In genomic region chr6:111492499-111492898, GRCh38 we compare ENCODE assay signal across 27 cellular contexts.
"Had no signal": no experiment of that assay in that cellular context is flagged by ENCODE, and none has a peak within 500 bp of the region (broad histone marks: within the 10 kb centered on the region; RNA-seq: fewer than 3 reads in every experiment).

No MANE protein-coding gene starts in this region.

- H3K4me1 ChIP-seq: upper lobe of right lung, uterus, vagina had no signal

- H3K9me3 ChIP-seq: stomach, suprapubic skin, testis, thoracic aorta, thyroid gland, tibial artery, tibial nerve, transverse colon, upper lobe of left lung, upper lobe of right lung, uterus, vagina had no signal

- H3K36me3 ChIP-seq: suprapubic skin, thoracic aorta, thyroid gland, tibial artery, tibial nerve, transverse colon, upper lobe of left lung, uterus, vagina had no signal

- H3K27ac ChIP-seq: stomach, suprapubic skin, testis, thoracic aorta, thyroid gland, tibial artery, tibial nerve, transverse colon, upper lobe of left lung, upper lobe of right lung, vagina had no signal

- DNase-seq: stimulated activated CD4-positive, alpha-beta T cell treated with anti-CD3 and anti-CD28 coated beads, Interleukin-2, amount 100 ng/mL, for 48 hours; stimulated activated CD4-positive, alpha-beta T cell treated with anti-CD3 and anti-CD28 coated beads, Interleukin-4, amount 100 ng/mL, for 1 hour; stimulated activated CD4-positive, alpha-beta T cell treated with anti-CD3 and anti-CD28 coated beads, Interleukin-4, amount 100 ng/mL, for 24 hours; stimulated activated CD4-positive, alpha-beta T cell treated with anti-CD3 and anti-CD28 coated beads, Interleukin-4, amount 100 ng/mL, for 4 hours; stimulated activated CD8-positive, alpha-beta memory T cell treated with anti-CD3 and anti-CD28 coated beads, Interleukin-4, amount 100 ng/mL, for 48 hours; stimulated activated naive B cell treated with anti-CD40 and anti-IgM and Interleukin-4, amounts not matched to agents 10 μg/mL and 1 μg/mL and 100 μg/mL, for 72 hours; stimulated activated naive CD4-positive, alpha-beta T cell; stimulated activated naive CD4-positive, alpha-beta T cell treated with Interleukin-2 at 50 U/mL for 16 hours; stimulated activated naive CD8-positive, alpha-beta T cell treated with anti-CD3 and anti-CD28 coated beads, Interleukin-15, amount 100 ng/mL, for 72 hours; stimulated activated naive CD8-positive, alpha-beta T cell treated with anti-CD3 and anti-CD28 coated beads, Interleukin-15, Interleukin-2, amounts not matched to agents 100 U/mL and 50 U/mL, for 24 hours; stomach; substantia nigra; testis; thyroid gland; tibial artery; transverse colon; trophoblast cell; upper lobe of left lung; upper lobe of right lung; uterus had no signal

- FAIRE-seq: urothelium cell line had no signal

- H3K27me3 ChIP-seq: stomach, suprapubic skin, testis, thyroid gland, tibial artery, tibial nerve, transverse colon, upper lobe of left lung, upper lobe of right lung, uterus, vagina had no signal

- H3K4me3 ChIP-seq: stomach, suprapubic skin, testis, thoracic aorta, thyroid gland, tibial artery, tibial nerve, transverse colon, upper lobe of left lung, upper lobe of right lung, uterus, vagina had no signal

- ATAC-seq: stimulated activated effector memory CD8-positive, alpha-beta T cell treated with anti-CD3 and anti-CD28 coated beads, Interleukin-12 subunit alpha, Interleukin-12 subunit beta, amount 100 ng/mL, for 72 hours; stimulated activated memory B cell treated with anti-CD40 and anti-IgM and Interleukin-4, amounts not matched to agents 10 μg/mL and 1 μg/mL and 100 μg/mL, for 72 hours; stimulated activated naive B cell treated with anti-CD40 and anti-IgM and Interleukin-4, amounts not matched to agents 10 μg/mL and 1 μg/mL and 100 μg/mL, for 72 hours; stimulated activated naive CD8-positive, alpha-beta T cell treated with anti-CD3 and anti-CD28 coated beads, Interleukin-15, amount 100 ng/mL, for 72 hours; stimulated activated naive CD8-positive, alpha-beta T cell treated with anti-CD3 and anti-CD28 coated beads, Interleukin-15, Interleukin-2, amounts not matched to agents 100 U/mL and 50 U/mL, for 24 hours; upper lobe of right lung had no signal
